Comparison of ENCODE assay signal across 2 cellular contexts in the genomic region with DNA sequence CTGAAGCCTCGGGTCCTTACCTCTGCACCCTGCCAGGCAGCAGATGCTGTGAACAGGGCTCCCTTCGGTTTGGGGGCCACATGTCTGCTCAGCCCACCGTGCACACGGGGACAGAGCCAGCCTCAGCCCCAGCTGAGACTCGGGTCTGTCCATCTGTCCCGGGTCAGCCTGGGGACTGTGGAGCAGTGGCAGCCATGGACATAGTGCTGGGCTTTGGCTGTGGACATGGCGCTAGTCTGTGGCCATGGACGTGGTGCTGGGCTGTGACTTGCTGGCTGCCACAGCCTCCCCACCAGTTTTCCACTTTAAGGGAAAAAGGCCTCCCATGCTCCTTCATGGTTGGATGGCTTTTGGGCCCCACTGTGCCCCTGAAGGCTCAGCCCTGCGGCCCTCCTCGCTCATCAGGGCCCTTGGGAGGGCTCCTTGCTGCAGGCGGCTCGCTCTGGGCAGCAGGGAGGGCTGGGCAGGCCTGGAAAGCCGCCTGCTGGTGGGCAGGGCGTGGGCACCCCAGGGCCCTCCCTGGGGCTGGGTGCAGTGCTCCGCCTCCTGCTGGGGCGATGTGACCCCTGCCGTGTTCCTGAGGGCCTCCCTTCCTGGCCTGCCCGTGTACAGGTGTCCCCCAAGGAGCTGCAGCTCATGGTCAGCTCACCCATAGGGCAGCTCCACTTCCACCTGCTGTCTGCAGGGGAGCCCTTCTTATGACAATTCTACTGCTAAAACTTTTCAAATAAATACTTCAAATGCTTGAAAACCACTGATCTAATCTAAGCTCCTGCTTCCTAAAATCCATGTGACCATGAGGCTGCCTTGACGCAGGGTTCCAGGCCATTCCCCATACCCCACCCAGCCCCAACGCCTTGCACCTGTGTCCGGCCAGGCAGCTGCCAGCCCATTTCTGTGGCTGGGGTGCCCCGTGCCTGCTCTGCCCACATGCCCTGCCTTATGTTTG.
TF ChIP-seq lines count a peak whose summit lies in the region.

No MANE protein-coding gene starts in this region.

TF ChIP-seq in SK-N-SH treated with all-trans-retinoic acid at 6 μM for 48 hours, 23 proteins besides CTCF, POLR2A, EP300 and RAD21 (continued from another document):
- TF ChIP-seq, protein P1, sequence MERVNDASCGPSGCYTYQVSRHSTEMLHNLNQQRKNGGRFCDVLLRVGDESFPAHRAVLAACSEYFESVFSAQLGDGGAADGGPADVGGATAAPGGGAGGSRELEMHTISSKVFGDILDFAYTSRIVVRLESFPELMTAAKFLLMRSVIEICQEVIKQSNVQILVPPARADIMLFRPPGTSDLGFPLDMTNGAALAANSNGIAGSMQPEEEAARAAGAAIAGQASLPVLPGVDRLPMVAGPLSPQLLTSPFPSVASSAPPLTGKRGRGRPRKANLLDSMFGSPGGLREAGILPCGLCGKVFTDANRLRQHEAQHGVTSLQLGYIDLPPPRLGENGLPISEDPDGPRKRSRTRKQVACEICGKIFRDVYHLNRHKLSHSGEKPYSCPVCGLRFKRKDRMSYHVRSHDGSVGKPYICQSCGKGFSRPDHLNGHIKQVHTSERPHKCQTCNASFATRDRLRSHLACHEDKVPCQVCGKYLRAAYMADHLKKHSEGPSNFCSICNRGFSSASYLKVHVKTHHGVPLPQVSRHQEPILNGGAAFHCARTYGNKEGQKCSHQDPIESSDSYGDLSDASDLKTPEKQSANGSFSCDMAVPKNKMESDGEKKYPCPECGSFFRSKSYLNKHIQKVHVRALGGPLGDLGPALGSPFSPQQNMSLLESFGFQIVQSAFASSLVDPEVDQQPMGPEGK (CRISPR knock-in tag; IDR thresholded peaks at IDR 0.05; ENCODE audit: borderline replicate concordance) = no peak
- TF ChIP-seq, protein P2, sequence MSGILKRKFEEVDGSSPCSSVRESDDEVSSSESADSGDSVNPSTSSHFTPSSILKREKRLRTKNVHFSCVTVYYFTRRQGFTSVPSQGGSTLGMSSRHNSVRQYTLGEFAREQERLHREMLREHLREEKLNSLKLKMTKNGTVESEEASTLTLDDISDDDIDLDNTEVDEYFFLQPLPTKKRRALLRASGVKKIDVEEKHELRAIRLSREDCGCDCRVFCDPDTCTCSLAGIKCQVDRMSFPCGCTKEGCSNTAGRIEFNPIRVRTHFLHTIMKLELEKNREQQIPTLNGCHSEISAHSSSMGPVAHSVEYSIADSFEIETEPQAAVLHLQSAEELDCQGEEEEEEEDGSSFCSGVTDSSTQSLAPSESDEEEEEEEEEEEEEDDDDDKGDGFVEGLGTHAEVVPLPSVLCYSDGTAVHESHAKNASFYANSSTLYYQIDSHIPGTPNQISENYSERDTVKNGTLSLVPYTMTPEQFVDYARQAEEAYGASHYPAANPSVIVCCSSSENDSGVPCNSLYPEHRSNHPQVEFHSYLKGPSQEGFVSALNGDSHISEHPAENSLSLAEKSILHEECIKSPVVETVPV (CRISPR knock-in tag; IDR thresholded peaks at IDR 0.05) = no peak
- TF ChIP-seq RARB (CRISPR knock-in tag; IDR thresholded peaks at IDR 0.05) (no peak), PPARA (CRISPR knock-in tag; IDR thresholded peaks at IDR 0.05; ENCODE audit: borderline replicate concordance) (no peak), GLIS3 (CRISPR knock-in tag; IDR thresholded peaks at IDR 0.05) (no peak), ZNF565 (CRISPR knock-in tag; conservative IDR thresholded peaks at IDR 0.05; ENCODE audit: low read depth) (no peak), ZC3H10 (CRISPR knock-in tag; IDR thresholded peaks at IDR 0.05) (no peak)

TF ChIP-seq in HepG2, 621 proteins besides CTCF, POLR2A, EP300 and RAD21 (continued from another document):
- TF ChIP-seq, protein P3, sequence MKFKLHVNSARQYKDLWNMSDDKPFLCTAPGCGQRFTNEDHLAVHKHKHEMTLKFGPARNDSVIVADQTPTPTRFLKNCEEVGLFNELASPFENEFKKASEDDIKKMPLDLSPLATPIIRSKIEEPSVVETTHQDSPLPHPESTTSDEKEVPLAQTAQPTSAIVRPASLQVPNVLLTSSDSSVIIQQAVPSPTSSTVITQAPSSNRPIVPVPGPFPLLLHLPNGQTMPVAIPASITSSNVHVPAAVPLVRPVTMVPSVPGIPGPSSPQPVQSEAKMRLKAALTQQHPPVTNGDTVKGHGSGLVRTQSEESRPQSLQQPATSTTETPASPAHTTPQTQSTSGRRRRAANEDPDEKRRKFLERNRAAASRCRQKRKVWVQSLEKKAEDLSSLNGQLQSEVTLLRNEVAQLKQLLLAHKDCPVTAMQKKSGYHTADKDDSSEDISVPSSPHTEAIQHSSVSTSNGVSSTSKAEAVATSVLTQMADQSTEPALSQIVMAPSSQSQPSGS (CRISPR knock-in tag; IDR thresholded peaks at IDR 0.05) = no peak
- TF ChIP-seq, protein P4, sequence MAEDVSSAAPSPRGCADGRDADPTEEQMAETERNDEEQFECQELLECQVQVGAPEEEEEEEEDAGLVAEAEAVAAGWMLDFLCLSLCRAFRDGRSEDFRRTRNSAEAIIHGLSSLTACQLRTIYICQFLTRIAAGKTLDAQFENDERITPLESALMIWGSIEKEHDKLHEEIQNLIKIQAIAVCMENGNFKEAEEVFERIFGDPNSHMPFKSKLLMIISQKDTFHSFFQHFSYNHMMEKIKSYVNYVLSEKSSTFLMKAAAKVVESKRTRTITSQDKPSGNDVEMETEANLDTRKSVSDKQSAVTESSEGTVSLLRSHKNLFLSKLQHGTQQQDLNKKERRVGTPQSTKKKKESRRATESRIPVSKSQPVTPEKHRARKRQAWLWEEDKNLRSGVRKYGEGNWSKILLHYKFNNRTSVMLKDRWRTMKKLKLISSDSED (CRISPR knock-in tag; IDR thresholded peaks at IDR 0.05) = no peak
- TF ChIP-seq AGO1 (IDR thresholded peaks at IDR 0.05; ENCODE audit: low read depth, low read length, poor library complexity, severe bottlenecking) = peak; percentile 18
- 0 out of 2 replicates have a peak, but pooled peaks have one; percentile 6 for TF ChIP-seq ZNF790 (CRISPR knock-in tag; IDR thresholded peaks at IDR 0.05; ENCODE audit: borderline replicate concordance)
